ENCODE assay signal across 11 cellular contexts in the genomic region with DNA sequence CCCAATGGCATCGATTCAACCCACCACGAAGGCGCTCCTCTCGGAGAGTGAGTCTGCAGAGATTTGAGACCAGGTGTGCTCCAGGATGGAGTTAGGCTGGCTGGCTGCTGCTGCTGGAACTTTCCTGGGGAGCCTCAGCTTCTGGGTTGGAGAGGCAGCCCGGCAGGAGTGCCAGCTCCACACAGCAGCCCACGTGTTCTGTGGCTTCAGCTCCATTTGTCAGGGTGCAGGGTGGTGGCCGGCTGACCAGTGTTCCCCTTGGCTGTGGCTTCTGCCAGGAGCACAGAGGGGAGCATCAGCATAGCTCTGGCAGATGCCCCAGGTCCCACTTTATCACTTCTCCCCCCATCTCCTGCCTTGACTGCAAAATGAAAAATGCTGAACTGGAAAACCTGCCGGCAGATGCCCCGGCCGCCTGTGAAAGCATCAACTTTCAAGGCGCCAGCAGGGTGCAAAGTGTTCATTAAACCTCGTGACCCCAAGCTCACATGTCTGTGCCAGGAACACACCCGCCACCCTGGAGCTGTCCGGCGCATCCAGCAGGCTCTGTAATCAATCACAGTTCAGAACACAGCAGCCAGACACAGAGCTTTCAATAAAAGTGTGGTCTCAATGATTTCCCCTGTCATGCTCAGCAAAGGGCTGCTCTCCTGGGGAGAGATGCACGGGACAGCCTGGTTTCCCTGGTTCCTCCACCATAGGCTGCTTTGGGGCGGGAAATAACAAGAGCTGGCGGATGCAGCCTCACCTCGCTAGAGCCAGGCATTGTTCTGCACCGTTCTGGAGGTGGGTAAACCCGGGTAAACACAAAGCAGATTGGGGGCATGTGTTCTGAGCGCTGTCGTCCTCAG. TPM values are rescaled to one million over a fixed set of nuclear protein-coding genes. Genes with fewer than 3 reads are reported as not detected.
DNase-seq lines count a peak whose midpoint lies in the region; ATAC-seq and TF ChIP-seq lines count a peak whose summit lies in the region.
"Had no signal": no experiment of that assay in that cellular context is flagged by ENCODE, and none has a peak within 500 bp of the region (broad histone marks: within the 10 kb centered on the region; RNA-seq: fewer than 3 reads in every experiment).

No MANE protein-coding gene starts in this region.

- no peaks in the 10 kb centered on the region for H3K4me1 ChIP-seq in endodermal cell (ENCODE audit: control insufficient read depth, insufficient read depth, low read length)
- H3K4me1 ChIP-seq: ascending aorta had no signal

- no peak overlapping the region for H3K4me3 ChIP-seq in endodermal cell (ENCODE audit: low read length)
- H3K4me3 ChIP-seq: ascending aorta had no signal

- H3K27me3 Mint-ChIP-seq in MCF 10A (ENCODE audit: insufficient read depth, unreplicated experiment) = peaks cover 69% of the 10 kb centered on the region
- H3K27me3 Mint-ChIP-seq in endodermal cell (ENCODE audit: insufficient read depth) = peaks cover 21% of the 10 kb centered on the region
- H3K27me3 Mint-ChIP-seq in progenitor cell of endocrine pancreas = peaks cover 57% of the 10 kb centered on the region

- H3K27ac ChIP-seq in endodermal cell (ENCODE audit: low read depth, low read length) = peak overlapping the region; percentile 92
- H3K27ac ChIP-seq: ascending aorta had no signal

- in situ Hi-C loops in T47D (cut with HindIII; ENCODE audit: low pct_unique_long_range_greater_than_20kb, low sequenced_read_pairs) = no loop called here

- H3K9me3 Mint-ChIP-seq in MCF 10A (ENCODE audit: unreplicated experiment) (peaks cover 7% of the 10 kb centered on the region), endodermal cell (no peaks in the 10 kb centered on the region), progenitor cell of endocrine pancreas (ENCODE audit: low read depth) (peaks cover 8% of the 10 kb centered on the region)

- H3K4me3 Mint-ChIP-seq in MCF 10A (ENCODE audit: unreplicated experiment) (no peak overlapping the region), endodermal cell (no peak overlapping the region), progenitor cell of endocrine pancreas (ENCODE audit: low read depth) (no peak overlapping the region)

- BruUV-seq in MCF 10A (replicated peaks; lab: Mats Ljungman, UMichigan) = no TSS peak

- H3K4me1 Mint-ChIP-seq in MCF 10A (ENCODE audit: insufficient read depth, unreplicated experiment) (no peaks in the 10 kb centered on the region), endodermal cell (peaks cover 3% of the 10 kb centered on the region), progenitor cell of endocrine pancreas (ENCODE audit: low read depth) (peaks cover 6% of the 10 kb centered on the region)

- ATAC-seq in HG03460 (IDR thresholded peaks at IDR 0.05; ENCODE audit: unreplicated experiment) = no peak

- H3K27me3 ChIP-seq in endodermal cell (ENCODE audit: control insufficient read depth, insufficient read depth, low read length, poor library complexity, severe bottlenecking) = no peaks in the 10 kb centered on the region
- H3K27me3 ChIP-seq: ascending aorta had no signal

- H3K36me3 Mint-ChIP-seq in MCF 10A (ENCODE audit: insufficient read depth, unreplicated experiment) (no peaks in the 10 kb centered on the region), endodermal cell (ENCODE audit: low read depth) (no peaks in the 10 kb centered on the region), progenitor cell of endocrine pancreas (ENCODE audit: insufficient read depth) (peaks cover 1% of the 10 kb centered on the region)

- H3K27ac Mint-ChIP-seq in MCF 10A (ENCODE audit: low read depth, unreplicated experiment) (no peak overlapping the region), endodermal cell (no peak overlapping the region), progenitor cell of endocrine pancreas (no peak overlapping the region)

- POLR2A ChIA-PET in MCF 10A (lab: Yijun Ruan, JAX) = no interaction called here

- no peak for TF ChIP-seq CTCF in MCF 10A (IDR thresholded peaks at IDR 0.05; ENCODE audit: unreplicated experiment)
- TF ChIP-seq CTCF in endodermal cell (conservative IDR thresholded peaks at IDR 0.05) = no peak
- no peak for TF ChIP-seq CTCF in progenitor cell of endocrine pancreas (IDR thresholded peaks at IDR 0.05; ENCODE audit: unreplicated experiment)

- WGBS in endodermal cell (ENCODE audit: insufficient coverage in 1 of 2, insufficient read length in 1 of 2), 2 experiments = 41 to 72% methylated on average over 16 to 23 of the region's 23 CpGs

- no peaks in the 10 kb centered on the region for H3K9me3 ChIP-seq in endodermal cell (ENCODE audit: control insufficient read depth, low read length)
- H3K9me3 ChIP-seq: ascending aorta had no signal

- no peak overlapping the region for H3K9ac ChIP-seq in endodermal cell (ENCODE audit: extremely low read depth, low read length, poor library complexity, severe bottlenecking)

- DNase-seq in T47D (ENCODE audit: low read depth in 1 of 2, low spot score in 1 of 2) = peak; percentile 41 to 45
- no peak for DNase-seq in MCF 10A (ENCODE audit: unreplicated experiment)
- peak; percentile 61 for DNase-seq in NCI-H510A (lab: John Stamatoyannopoulos, UW)
- DNase-seq in endodermal cell = no peak
- DNase-seq in superior temporal gyrus (ENCODE audit: extremely low spot score) = peak; percentile 10
- DNase-seq in H4 (ENCODE audit: low spot score) = no peak
- no peak for DNase-seq in progenitor cell of endocrine pancreas (ENCODE audit: low spot score, unreplicated experiment)
- DNase-seq: AML-193, kidney had no signal

- intact Hi-C loops in MCF 10A (cut with micrococcal nuclease) = no loop called here

- CTCF ChIA-PET in MCF 10A (lab: Yijun Ruan, JAX) = no interaction called here

- H3K36me3 ChIP-seq in endodermal cell (ENCODE audit: control insufficient read depth, insufficient read depth, low read length) = no peaks in the 10 kb centered on the region
- H3K36me3 ChIP-seq: ascending aorta had no signal

RNA-seq across cellular contexts. Expression of a gene that starts 53.2 kb away (rescaled TPM):
- total RNA-seq in MCF 10A (2022) (13.7 and 21.4 TPM in 2 replicates), endodermal cell (10 to 100 TPM; 21.9 to 32.4 TPM), progenitor cell of endocrine pancreas (11.9 and 13.5 TPM in 2 replicates)
- polyA plus RNA-seq in endodermal cell (2013, experiment 1 of 2) = 31.7 TPM
- 31.8 TPM for polyA plus RNA-seq in endodermal cell (2013, experiment 2 of 2)
- 52.1 and 54.2 TPM in 2 replicates for total RNA-seq in H4 (2014; rRNA removed; shearing (Covaris generic))
- total RNA-seq: ascending aorta had no signal

RNA-seq across cellular contexts. Expression of a gene that starts 53.3 kb away (rescaled TPM):
- total RNA-seq in MCF 10A (2022) (44.9 and 48.9 TPM in 2 replicates), endodermal cell (10 to 100 TPM; 58.2 to 67.9 TPM), progenitor cell of endocrine pancreas (69.0 and 69.2 TPM in 2 replicates)
- polyA plus RNA-seq in endodermal cell (2013, experiment 1 of 2) = 48.1 TPM
- polyA plus RNA-seq in endodermal cell (2013, experiment 2 of 2) = 43.1 TPM
- 16.7 and 17.4 TPM in 2 replicates for total RNA-seq in H4 (2014; rRNA removed; shearing (Covaris generic))

Comparison
In these comparisons a context has a peak if more than half of its experiments do, and no peak if none do; other contexts are left out.
1. DNase-seq: peak in T47D (2 of 2), NCI-H510A (single experiment) and superior temporal gyrus (single experiment); none in MCF 10A (single experiment), endodermal cell (single experiment), H4 (single experiment) and progenitor cell of endocrine pancreas (single experiment).